In the genomic region with DNA sequence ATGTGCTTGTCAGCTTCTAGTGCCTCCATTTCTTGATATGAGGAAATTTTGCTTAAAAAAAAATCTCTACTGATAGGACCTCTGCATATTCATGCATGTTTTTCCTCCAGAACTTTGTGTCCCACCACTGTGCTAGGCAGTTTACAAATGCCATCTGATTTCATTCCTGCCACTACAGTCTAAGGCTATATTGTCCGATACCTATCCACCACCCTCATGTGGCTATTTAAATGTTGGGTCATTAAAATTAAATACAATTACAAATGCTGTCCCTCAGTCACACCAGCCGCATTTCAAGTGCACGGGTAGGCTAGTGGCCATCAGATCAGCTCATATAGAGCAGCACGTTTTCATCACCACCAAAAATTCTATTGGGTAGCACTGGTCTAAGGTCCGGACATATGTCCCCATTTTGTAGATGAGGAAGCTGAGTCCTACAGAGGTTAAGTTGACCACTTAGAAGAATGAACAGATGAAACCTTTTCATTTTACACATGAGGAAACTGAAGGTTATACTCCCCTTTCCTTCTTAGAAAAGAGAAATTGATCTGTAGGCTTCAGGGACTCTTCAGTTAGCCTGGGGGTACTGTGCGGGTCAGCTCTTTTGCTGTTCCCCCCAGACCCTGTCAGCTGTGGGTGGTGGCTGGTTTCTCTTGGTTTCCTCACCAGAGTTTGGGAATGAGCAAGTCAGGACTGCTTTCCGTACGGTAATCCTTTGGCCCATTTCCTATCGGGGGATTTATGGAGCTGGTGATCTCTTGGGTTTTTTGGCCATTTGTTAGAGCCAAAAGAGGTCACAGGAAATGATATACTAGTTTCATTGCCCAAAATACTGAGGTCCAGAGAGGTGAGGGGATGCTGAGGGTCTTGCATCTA, we compare ENCODE assay signal across 9 cellular contexts. TPM values are rescaled to one million over a fixed set of nuclear protein-coding genes. Genes with fewer than 3 reads are reported as not detected.
DNase-seq lines count a peak whose midpoint lies in the region; ATAC-seq and TF ChIP-seq lines count a peak whose summit lies in the region.
"Had no signal": no experiment of that assay in that cellular context is flagged by ENCODE, and none has a peak within 500 bp of the region (broad histone marks: within the 10 kb centered on the region; RNA-seq: fewer than 3 reads in every experiment).

No MANE protein-coding gene starts in this region.

- intact Hi-C loops in activated CD4-positive, alpha-beta T cell treated with anti-CD3 and anti-CD28 coated beads for 36 hours (cut with DNase I, micrococcal nuclease), result loop anchor here (1.0 to 2.0 kb wide), 4 partner anchors 13 to 37 kb away; no protein-coding TSS in a partner anchor
- intact Hi-C loops in ascending aorta (cut with DNase I), result loop anchor here (1.0 to 2.0 kb wide), 2 partner anchors 15 to 67 kb away; no protein-coding TSS in a partner anchor

- peak overlapping the region; percentile 70 for H3K4me3 Mint-ChIP-seq in activated CD4-positive, alpha-beta T cell treated with anti-CD3 and anti-CD28 coated beads for 36 hours

- H3K27me3 ChIP-seq in ascending aorta, result no peaks in the 10 kb centered on the region
- no peaks in the 10 kb centered on the region for H3K27me3 ChIP-seq in lung (ENCODE audit: control insufficient read depth, insufficient read depth)
- peaks cover 0 to 3% (median 0%) of the 10 kb centered on the region in 5 donors for H3K27me3 ChIP-seq in subcutaneous abdominal adipose tissue (ENCODE audit: control insufficient read depth in 5 of 5, insufficient read depth in 4 of 5, low read length in 5 of 5)

- ATAC-seq in activated CD4-positive, alpha-beta T cell treated with anti-CD3 and anti-CD28 coated beads for 36 hours, result no peak
- ATAC-seq in lung (ENCODE audit: insufficient read depth, low FRiP score) (no peak), GM19328 (IDR thresholded peaks at IDR 0.05; ENCODE audit: unreplicated experiment) (no peak), HG02885 (IDR thresholded peaks at IDR 0.05; ENCODE audit: poor library complexity, unreplicated experiment) (no peak)

- 90 to 92% methylated on average over 9 of the region's 9 CpGs for WGBS in lung, 2 donors

- peaks cover 12% of the 10 kb centered on the region for H3K36me3 Mint-ChIP-seq in activated CD4-positive, alpha-beta T cell treated with anti-CD3 and anti-CD28 coated beads for 36 hours (ENCODE audit: low read depth)

- peak overlapping the region; percentile 81 to 92 for H3K27ac ChIP-seq in ascending aorta
- peak overlapping the region; percentile 71 to 87 for H3K27ac ChIP-seq in lung (ENCODE audit: low read depth in 1 of 2, low read length in 1 of 2)
- peak overlapping the region; percentile 99 for H3K27ac ChIP-seq in subcutaneous abdominal adipose tissue (ENCODE audit: low read depth, low read length)

- peaks cover 78% of the 10 kb centered on the region for H3K4me1 Mint-ChIP-seq in activated CD4-positive, alpha-beta T cell treated with anti-CD3 and anti-CD28 coated beads for 36 hours

- H3K9me3 ChIP-seq in ascending aorta (no peaks in the 10 kb centered on the region), lung (ENCODE audit: control insufficient read depth in 2 of 2, insufficient read depth in 1 of 2, low read length in 1 of 2) (no peaks in the 10 kb centered on the region), subcutaneous abdominal adipose tissue (ENCODE audit: control insufficient read depth in 5 of 5, low read length in 5 of 5) (peaks cover 0 to 2% (median 0%) of the 10 kb centered on the region in 5 donors)

- H3K9ac ChIP-seq in subcutaneous abdominal adipose tissue (ENCODE audit: low read length in 5 of 5), result peak overlapping the region; percentile 43 to 67 (median 62)

- DNase-seq in activated CD4-positive, alpha-beta T cell treated with anti-CD3 and anti-CD28 coated beads for 36 hours, result no peak
- DNase-seq in activated CD4-positive, alpha-beta T cell treated with anti-CD3 and anti-CD28 coated beads, Interleukin-2, amount 50 U/mL, for 48 hours, result no peak
- no peak for DNase-seq in ascending aorta (ENCODE audit: low spot score in 2 of 2)
- DNase-seq in lung (ENCODE audit: low spot score), result no peak
- no peak for DNase-seq in OCI-M2 (lab: John Stamatoyannopoulos, UW; ENCODE audit: unreplicated experiment)
- DNase-seq: GOT3 had no signal

- CTCF ChIA-PET in activated CD4-positive, alpha-beta T cell treated with anti-CD3 and anti-CD28 coated beads for 36 hours (lab: Charles Lee), result interaction anchor here (0.5 to 1.2 kb wide), 3 partner anchors 9 to 183 kb away, joined by 3 read pairs; no protein-coding TSS in a partner anchor

- peak overlapping the region; percentile 29 to 41 for H3K4me3 ChIP-seq in ascending aorta
- no peak overlapping the region for H3K4me3 ChIP-seq in lung
- H3K4me3 ChIP-seq in subcutaneous abdominal adipose tissue (ENCODE audit: low read depth in 1 of 5, low read length in 5 of 5), result peak overlapping the region in 1 of 5 donors; percentile 7

- H3K36me3 ChIP-seq in ascending aorta (no peaks in the 10 kb centered on the region), lung (ENCODE audit: control insufficient read depth in 2 of 2, insufficient read depth in 2 of 2, low read length in 2 of 2) (no peaks in the 10 kb centered on the region), subcutaneous abdominal adipose tissue (ENCODE audit: control insufficient read depth in 5 of 5, insufficient read depth in 5 of 5, low read length in 5 of 5) (peaks cover 0 to 3% (median 0%) of the 10 kb centered on the region in 5 donors)

- peak overlapping the region; percentile 98 for H3K27ac Mint-ChIP-seq in activated CD4-positive, alpha-beta T cell treated with anti-CD3 and anti-CD28 coated beads for 36 hours

- H3K4me1 ChIP-seq in ascending aorta, result peaks cover 26 to 73% of the 10 kb centered on the region in 2 donors
- peaks cover 21 to 36% of the 10 kb centered on the region in 2 donors for H3K4me1 ChIP-seq in lung (ENCODE audit: control insufficient read depth in 2 of 2, insufficient read depth in 2 of 2, low read length in 2 of 2)
- peaks cover 29 to 96% (median 89%) of the 10 kb centered on the region in 5 donors for H3K4me1 ChIP-seq in subcutaneous abdominal adipose tissue (ENCODE audit: control insufficient read depth in 5 of 5, insufficient read depth in 5 of 5, low read length in 5 of 5)

- POLR2A ChIA-PET in activated CD4-positive, alpha-beta T cell treated with anti-CD3 and anti-CD28 coated beads for 36 hours (lab: Charles Lee), result interaction anchor here (0.6 to 1.0 kb wide), 3 partner anchors 12 to 67 kb away, joined by 3 read pairs; no protein-coding TSS in a partner anchor

- no peaks in the 10 kb centered on the region for H3K9me3 Mint-ChIP-seq in activated CD4-positive, alpha-beta T cell treated with anti-CD3 and anti-CD28 coated beads for 36 hours (ENCODE audit: low read depth)

- no peaks in the 10 kb centered on the region for H3K27me3 Mint-ChIP-seq in activated CD4-positive, alpha-beta T cell treated with anti-CD3 and anti-CD28 coated beads for 36 hours

- no peak for TF ChIP-seq CTCF in ascending aorta (IDR thresholded peaks at IDR 0.05)
- TF ChIP-seq CTCF in lung (IDR thresholded peaks at IDR 0.05; ENCODE audit: control extremely low read depth, extremely low read depth), result no peak

RNA-seq across cellular contexts. Expression of gene SMAD3, which starts 56.6 kb away (rescaled TPM):
- 10 to 100 TPM; 33.7 to 40.8 TPM for total RNA-seq in activated CD4-positive, alpha-beta T cell treated with anti-CD3 and anti-CD28 coated beads for 36 hours
- 89.3 TPM for total RNA-seq in ascending aorta
- 10 to 100 TPM; 32.8 to 41.6 TPM for total RNA-seq in lung
- 10 to 100 TPM; 10.9 to 14.1 TPM for polyA plus RNA-seq in lung
